Comparison of ENCODE assay signal across 2 cellular contexts in the genomic region with DNA sequence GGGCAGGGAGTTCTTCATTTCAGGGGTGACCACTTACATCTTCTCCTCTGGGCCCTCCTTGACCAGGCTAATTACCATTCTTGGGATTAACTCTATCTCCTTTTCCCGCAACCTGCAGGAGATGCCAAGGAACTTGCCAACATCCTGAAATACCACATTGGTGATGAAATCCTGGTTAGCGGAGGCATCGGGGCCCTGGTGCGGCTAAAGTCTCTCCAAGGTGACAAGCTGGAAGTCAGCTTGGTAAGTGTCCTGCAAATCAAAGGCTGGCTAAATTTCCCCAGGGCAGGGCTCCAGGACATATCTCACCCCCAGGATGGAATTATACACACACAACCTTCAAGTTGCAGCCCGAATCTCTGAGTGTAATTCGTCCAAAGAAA.
TF ChIP-seq lines count a peak whose summit lies in the region.

No MANE protein-coding gene starts in this region.

TF ChIP-seq in IMR-90, 13 proteins besides CTCF, POLR2A, EP300 and RAD21:
- TF ChIP-seq SMC3 (IDR thresholded peaks at IDR 0.05; ENCODE audit: low read depth, low read length), result no peak
- no peak for TF ChIP-seq CEBPB (IDR thresholded peaks at IDR 0.05; ENCODE audit: low read depth, low read length)
- TF ChIP-seq MXI1 (IDR thresholded peaks at IDR 0.05; ENCODE audit: borderline replicate concordance, low read depth, low read length), result no peak
- no peak for TF ChIP-seq FOS (IDR thresholded peaks at IDR 0.05; ENCODE audit: low read depth, low read length)
- no peak for TF ChIP-seq CHD1 (IDR thresholded peaks at IDR 0.05; ENCODE audit: low read depth, low read length)
- TF ChIP-seq MAFK (IDR thresholded peaks at IDR 0.05; ENCODE audit: low read depth, low read length), result no peak
- TF ChIP-seq BHLHE40 (IDR thresholded peaks at IDR 0.05; ENCODE audit: low read depth, low read length), result no peak
- TF ChIP-seq, protein P1, sequence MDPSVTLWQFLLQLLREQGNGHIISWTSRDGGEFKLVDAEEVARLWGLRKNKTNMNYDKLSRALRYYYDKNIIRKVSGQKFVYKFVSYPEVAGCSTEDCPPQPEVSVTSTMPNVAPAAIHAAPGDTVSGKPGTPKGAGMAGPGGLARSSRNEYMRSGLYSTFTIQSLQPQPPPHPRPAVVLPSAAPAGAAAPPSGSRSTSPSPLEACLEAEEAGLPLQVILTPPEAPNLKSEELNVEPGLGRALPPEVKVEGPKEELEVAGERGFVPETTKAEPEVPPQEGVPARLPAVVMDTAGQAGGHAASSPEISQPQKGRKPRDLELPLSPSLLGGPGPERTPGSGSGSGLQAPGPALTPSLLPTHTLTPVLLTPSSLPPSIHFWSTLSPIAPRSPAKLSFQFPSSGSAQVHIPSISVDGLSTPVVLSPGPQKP (IDR thresholded peaks at IDR 0.05; ENCODE audit: borderline replicate concordance, low read depth, low read length), result no peak
- TF ChIP-seq RCOR1 (IDR thresholded peaks at IDR 0.05; ENCODE audit: insufficient replicate concordance, low read length), result no peak
- no peak for TF ChIP-seq RFX5 (IDR thresholded peaks at IDR 0.05; ENCODE audit: low read depth, low read length)
- no peak for TF ChIP-seq NFE2L2 (IDR thresholded peaks at IDR 0.05; ENCODE audit: low read depth, low read length)
- TF ChIP-seq MAZ (IDR thresholded peaks at IDR 0.05; ENCODE audit: borderline replicate concordance, low read depth, low read length), result no peak
- TF ChIP-seq, protein P2, sequence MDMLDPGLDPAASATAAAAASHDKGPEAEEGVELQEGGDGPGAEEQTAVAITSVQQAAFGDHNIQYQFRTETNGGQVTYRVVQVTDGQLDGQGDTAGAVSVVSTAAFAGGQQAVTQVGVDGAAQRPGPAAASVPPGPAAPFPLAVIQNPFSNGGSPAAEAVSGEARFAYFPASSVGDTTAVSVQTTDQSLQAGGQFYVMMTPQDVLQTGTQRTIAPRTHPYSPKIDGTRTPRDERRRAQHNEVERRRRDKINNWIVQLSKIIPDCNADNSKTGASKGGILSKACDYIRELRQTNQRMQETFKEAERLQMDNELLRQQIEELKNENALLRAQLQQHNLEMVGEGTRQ (IDR thresholded peaks at IDR 0.05; ENCODE audit: low read depth, low read length), result no peak

TF ChIP-seq in K562, 482 proteins besides CTCF, POLR2A, EP300 and RAD21:
- TF ChIP-seq ZKSCAN8 (CRISPR knock-in tag; IDR thresholded peaks at IDR 0.05) (peak; percentile 16), ZFP36 (IDR thresholded peaks at IDR 0.05; ENCODE audit: low read depth, low read length, partially characterized antibody) (no peak)
